Comparison of ENCODE assay signal across 13 cellular contexts in the genomic region with DNA sequence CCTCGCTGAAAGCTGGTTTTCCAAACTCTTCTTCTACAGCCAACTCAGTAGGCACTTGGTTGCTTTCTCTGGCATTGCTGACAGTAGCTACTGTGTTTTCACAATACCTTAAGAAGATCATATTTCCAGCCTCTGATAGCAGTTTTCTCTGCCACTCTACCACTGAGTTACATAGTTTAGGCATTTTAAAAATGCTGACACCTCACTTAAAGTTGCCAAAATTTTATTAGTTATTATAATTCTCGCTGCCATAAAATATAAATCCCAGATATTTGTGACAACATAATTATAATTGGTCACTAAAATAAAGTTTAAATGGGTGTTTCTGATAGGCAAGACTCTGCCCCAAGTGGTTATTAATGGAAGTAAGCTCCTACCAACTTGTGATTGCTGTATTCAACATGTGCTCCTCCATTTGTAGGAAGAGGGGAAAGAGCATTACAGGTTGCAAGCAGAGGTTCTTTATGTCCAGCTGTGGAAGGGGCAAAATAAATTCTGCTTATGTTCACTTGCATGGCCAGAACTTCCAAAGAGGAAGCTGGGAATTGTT.
DNase-seq lines count a peak whose midpoint lies in the region; ATAC-seq, FAIRE-seq and TF ChIP-seq lines count a peak whose summit lies in the region.
"Had no signal": no experiment of that assay in that cellular context is flagged by ENCODE, and none has a peak within 500 bp of the region (broad histone marks: within the 10 kb centered on the region; RNA-seq: fewer than 3 reads in every experiment).

No MANE protein-coding gene starts in this region.

- no peak for FAIRE-seq in K562 (lab: Jason Lieb, UNC)
- FAIRE-seq in H54 (lab: Jason Lieb, UNC) = no peak
- FAIRE-seq: small intestine had no signal

- in situ Hi-C loops in K562 (cut with MboI) = no loop called here

- CTCF ChIA-PET in K562 (lab: Yijun Ruan, JAX; ENCODE audit: low intra/inter-chr PET ratio) = no interaction called here

- no peak overlapping the region for H3K4me2 ChIP-seq in Loucy (ENCODE audit: low read depth, low read length, poor library complexity, severe bottlenecking)
- H3K4me2 ChIP-seq in K562 (ENCODE audit: insufficient read depth, low read length) = no peak overlapping the region
- H3K4me2 ChIP-seq in neural cell (ENCODE audit: low read length) = no peak overlapping the region

- H3K4me1 ChIP-seq in Loucy (ENCODE audit: insufficient read depth, low read length, poor library complexity, severe bottlenecking) (no peaks in the 10 kb centered on the region), K562 (replicated peaks in 1 of 2; ENCODE audit: control insufficient read depth in 2 of 2, insufficient read depth in 2 of 2, low read length in 2 of 2) (no peaks in the 10 kb centered on the region), stomach (no peaks in the 10 kb centered on the region)
- H3K4me1 ChIP-seq in effector memory CD4-positive, alpha-beta T cell (ENCODE audit: control insufficient read depth, insufficient read depth, low read length, poor library complexity, severe bottlenecking) = no peaks in the 10 kb centered on the region

- H3K27me3 ChIP-seq in Loucy (ENCODE audit: insufficient read depth, low read length, poor library complexity, severe bottlenecking) = no peaks in the 10 kb centered on the region
- no peaks in the 10 kb centered on the region for H3K27me3 ChIP-seq in K562 (ENCODE audit: control insufficient read depth in 2 of 2, insufficient read depth in 2 of 2, low read length in 2 of 2)
- no peaks in the 10 kb centered on the region for H3K27me3 ChIP-seq in neural cell (ENCODE audit: insufficient read depth, low read depth, low read length)
- H3K27me3 ChIP-seq in stomach = no peaks in the 10 kb centered on the region
- no peaks in the 10 kb centered on the region for H3K27me3 ChIP-seq in effector memory CD4-positive, alpha-beta T cell (replicated peaks; ENCODE audit: control insufficient read depth, insufficient read depth, low read length, poor library complexity, severe bottlenecking)

- H3K4me3 ChIP-seq in Loucy (ENCODE audit: low read length, poor library complexity, severe bottlenecking) (no peak overlapping the region), K562 (no peak overlapping the region), neural cell (ENCODE audit: low read length) (no peak overlapping the region), stomach (no peak overlapping the region)
- H3K4me3 ChIP-seq in effector memory CD4-positive, alpha-beta T cell (ENCODE audit: insufficient read depth, low read depth, low read length, poor library complexity, severe bottlenecking) = no peak overlapping the region

- H2AFZ ChIP-seq in Loucy (ENCODE audit: low read length) (no peak overlapping the region), K562 (ENCODE audit: low read depth, low read length) (no peak overlapping the region), neural cell (ENCODE audit: low read depth, low read length) (no peak overlapping the region)

- no peak overlapping the region for H3K9ac ChIP-seq in Loucy (ENCODE audit: low read depth, low read length, poor library complexity, severe bottlenecking)
- H3K9ac ChIP-seq in K562 (ENCODE audit: insufficient read depth in 1 of 2, low read depth in 2 of 2, low read length in 2 of 2) = no peak overlapping the region
- no peak overlapping the region for H3K9ac ChIP-seq in neural cell (ENCODE audit: low read length)

- no TSS peak for BruUV-seq in K562 (replicated peaks; lab: Mats Ljungman, UMichigan)

- TF ChIP-seq EP300 in K562 (IDR thresholded peaks at IDR 0.05; ENCODE audit: low read length) (no peak), neural cell (conservative IDR thresholded peaks at IDR 0.05; ENCODE audit: poor library complexity, severe bottlenecking) (no peak), stomach (IDR thresholded peaks at IDR 0.05) (no peak)

- H3K9me2 ChIP-seq in Loucy (replicated peaks; ENCODE audit: low read depth, low read length) = no peaks in the 10 kb centered on the region
- no peaks in the 10 kb centered on the region for H3K9me2 ChIP-seq in neural cell (ENCODE audit: insufficient read depth, low read length)

- TF ChIP-seq RAD21 in K562 (CRISPR knock-in tag; conservative IDR thresholded peaks at IDR 0.05 in 1 of 2, IDR thresholded peaks at IDR 0.05 in 1 of 2) (no peak), neural cell (conservative IDR thresholded peaks at IDR 0.05) (no peak)

- H3K36me3 ChIP-seq in Loucy (ENCODE audit: insufficient read depth, low read length) (no peaks in the 10 kb centered on the region), K562 (ENCODE audit: control insufficient read depth, insufficient read depth, low read length) (no peaks in the 10 kb centered on the region), neural cell (ENCODE audit: insufficient read depth, low read length) (no peaks in the 10 kb centered on the region), stomach (no peaks in the 10 kb centered on the region)
- H3K36me3 ChIP-seq in effector memory CD4-positive, alpha-beta T cell (ENCODE audit: control insufficient read depth, insufficient read depth, low read length) = no peaks in the 10 kb centered on the region

- H3K79me2 ChIP-seq in Loucy (ENCODE audit: insufficient read depth, low read length) (no peaks in the 10 kb centered on the region), K562 (ENCODE audit: control insufficient read depth, insufficient read depth, low read length) (no peaks in the 10 kb centered on the region), neural cell (replicated peaks; ENCODE audit: insufficient read depth, low read length) (no peaks in the 10 kb centered on the region)

- 0% methylated on average over 2 of the region's 2 CpGs for WGBS in K562 (ENCODE audit: insufficient coverage, low coverage, missing lambda C conversion rate)
- 73 to 85% (median 79%) methylated on average over 2 of the region's 2 CpGs for WGBS in stomach, 5 donors

- H3K9me1 ChIP-seq in K562 (ENCODE audit: control insufficient read depth, insufficient read depth, low read length) = no peaks in the 10 kb centered on the region

- H4K20me1 ChIP-seq in Loucy (ENCODE audit: insufficient read depth, low read length, poor library complexity, severe bottlenecking) (no peaks in the 10 kb centered on the region), K562 (replicated peaks; ENCODE audit: control insufficient read depth, insufficient read depth, low read length) (no peaks in the 10 kb centered on the region), neural cell (ENCODE audit: insufficient read depth) (no peaks in the 10 kb centered on the region)

- intact Hi-C loops in K562 (cut with micrococcal nuclease) (no loop called here), stomach (cut with DNase I; ENCODE audit: low total_unique reads) (no loop called here)

- no peak overlapping the region for H3K27ac ChIP-seq in K562 (ENCODE audit: extremely low read depth, low read depth, low read length)
- no peak overlapping the region for H3K27ac ChIP-seq in neural cell (ENCODE audit: low read length)
- no peak overlapping the region for H3K27ac ChIP-seq in stomach
- H3K27ac ChIP-seq in effector memory CD4-positive, alpha-beta T cell (ENCODE audit: insufficient read depth, low read length, poor library complexity, severe bottlenecking) = no peak overlapping the region

- no peaks in the 10 kb centered on the region for H3K9me3 ChIP-seq in Loucy (ENCODE audit: insufficient read depth, low read depth, low read length)
- H3K9me3 ChIP-seq in K562 (replicated peaks; ENCODE audit: control insufficient read depth, insufficient read depth, low read depth, low read length) = no peaks in the 10 kb centered on the region
- H3K9me3 ChIP-seq in neural cell (ENCODE audit: low read length) = no peaks in the 10 kb centered on the region
- H3K9me3 ChIP-seq in stomach = peaks cover 0 to 14% (median 2%) of the 10 kb centered on the region in 4 donors
- no peaks in the 10 kb centered on the region for H3K9me3 ChIP-seq in effector memory CD4-positive, alpha-beta T cell (ENCODE audit: control insufficient read depth, low read length)

- POLR2A ChIA-PET in K562 (lab: Yijun Ruan, JAX) = no interaction called here

- H3F3A ChIP-seq in Loucy (ENCODE audit: low read depth) = no peaks in the 10 kb centered on the region
- no peaks in the 10 kb centered on the region for H3F3A ChIP-seq in neural cell (ENCODE audit: insufficient read depth, low read length, poor library complexity, severe bottlenecking)

- TF ChIP-seq CTCF in GM12873 (IDR thresholded peaks at IDR 0.05; ENCODE audit: insufficient read depth, low read depth, low read length, missing control alignments) = peak; percentile 34
- peak; percentile 35 for TF ChIP-seq CTCF in Loucy (conservative IDR thresholded peaks at IDR 0.05; ENCODE audit: low read length)
- no peak for TF ChIP-seq CTCF in K562 (IDR thresholded peaks at IDR 0.05 in 2 of 3, conservative IDR thresholded peaks at IDR 0.05 in 1 of 3; ENCODE audit: insufficient read depth in 2 of 3, low read depth in 1 of 3, low read length in 3 of 3)
- peak; percentile 22 for TF ChIP-seq CTCF in neural cell (IDR thresholded peaks at IDR 0.05; ENCODE audit: poor library complexity, severe bottlenecking)
- no peak for TF ChIP-seq CTCF in stomach (IDR thresholded peaks at IDR 0.05)

- no peak for ATAC-seq in K562

- TF ChIP-seq POLR2A in K562 (conservative IDR thresholded peaks at IDR 0.05) (no peak), stomach (IDR thresholded peaks at IDR 0.05) (no peak), H54 (IDR thresholded peaks at IDR 0.05; ENCODE audit: low read depth, low read length) (no peak)

- no peak for DNase-seq in K562 (ENCODE audit: extremely low read depth in 1 of 4, low spot score in 3 of 4)
- no peak for DNase-seq in stomach
- no peak for DNase-seq in effector memory CD4-positive, alpha-beta T cell
- no peak for DNase-seq in H54 (ENCODE audit: insufficient read length, low spot score)
- DNase-seq: activated CD4-positive, CD25-positive, alpha-beta regulatory T cell treated with anti-CD3 and anti-CD28 coated beads, Interleukin-2, amount 50 U/mL, for 72 hours; activated naive CD8-positive, alpha-beta T cell treated with anti-CD3 and anti-CD28 coated beads for 36 hours; CD8-positive, alpha-beta memory T cell; nucleus accumbens; small intestine; SW 1271 had no signal

TF ChIP-seq in K562, 482 proteins besides CTCF, POLR2A, EP300 and RAD21 (continues in another document):
- peak; percentile 9; the same call in 1 of the 2 replicates for TF ChIP-seq ZNF316 (IDR thresholded peaks at IDR 0.05)

Comparison
In these comparisons a context has a peak if more than half of its experiments do, and no peak if none do; other contexts are left out.
1. CTCF ChIP-seq: peak in GM12873 (single experiment), Loucy (single experiment) and neural cell (single experiment); none in K562 (0 of 3) and stomach (0 of 7).